21 cellular contexts compared by ENCODE assay signal in the genomic region with DNA sequence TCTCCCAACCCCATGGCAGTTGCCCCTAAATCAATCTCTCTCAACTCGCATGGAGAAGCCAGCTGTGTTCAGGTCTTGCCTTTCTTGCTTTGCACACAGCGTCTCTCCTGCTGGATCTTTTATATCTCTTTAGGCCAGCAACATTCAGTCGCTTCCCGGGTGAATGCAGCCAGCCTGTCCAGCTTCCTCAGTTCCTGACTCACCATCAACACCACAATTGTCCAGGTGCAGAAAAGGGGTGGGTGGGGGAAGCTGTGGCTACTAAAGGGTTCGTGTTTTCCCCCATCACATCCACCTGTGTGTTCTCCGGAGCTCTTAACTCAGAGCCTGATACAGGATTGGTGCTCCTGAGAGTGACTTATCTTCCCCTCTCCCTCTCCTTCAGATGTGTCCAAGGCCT. TPM values are rescaled to one million over a fixed set of nuclear protein-coding genes. Genes with fewer than 3 reads are reported as not detected.
DNase-seq lines count a peak whose midpoint lies in the region; ATAC-seq, FAIRE-seq and TF ChIP-seq lines count a peak whose summit lies in the region.
"Had no signal": no experiment of that assay in that cellular context is flagged by ENCODE, and none has a peak within 500 bp of the region (broad histone marks: within the 10 kb centered on the region; RNA-seq: fewer than 3 reads in every experiment).

No MANE protein-coding gene starts in this region.

- no peaks in the 10 kb centered on the region for H3K79me2 ChIP-seq in GM23338 (replicated peaks; ENCODE audit: insufficient read depth)
- peaks cover 20% of the 10 kb centered on the region for H3K79me2 ChIP-seq in PC-3 (ENCODE audit: low read length)

- H3K9me3 Mint-ChIP-seq in Calu3 (ENCODE audit: low read depth, unreplicated experiment) = no peaks in the 10 kb centered on the region
- no peaks in the 10 kb centered on the region for H3K9me3 Mint-ChIP-seq in GM23338
- H3K9me3 Mint-ChIP-seq in glutamatergic neuron (ENCODE audit: unreplicated experiment) = no peaks in the 10 kb centered on the region
- no peaks in the 10 kb centered on the region for H3K9me3 Mint-ChIP-seq in activated naive CD4-positive, alpha-beta T cell treated with anti-CD3 and anti-CD28 coated beads for 36 hours
- H3K9me3 Mint-ChIP-seq: CD4-positive, alpha-beta T cell; IgD-negative memory B cell had no signal

- no peaks in the 10 kb centered on the region for H4K20me1 ChIP-seq in GM23338 (replicated peaks; ENCODE audit: insufficient read depth)
- no peaks in the 10 kb centered on the region for H4K20me1 ChIP-seq in PC-3 (ENCODE audit: low read length)

- H3K4me1 Mint-ChIP-seq in Calu3 (ENCODE audit: low read depth, unreplicated experiment) = peaks cover 66% of the 10 kb centered on the region
- peaks cover 16% of the 10 kb centered on the region for H3K4me1 Mint-ChIP-seq in GM23338
- no peaks in the 10 kb centered on the region for H3K4me1 Mint-ChIP-seq in glutamatergic neuron (ENCODE audit: low read depth, unreplicated experiment)
- peaks cover 2% of the 10 kb centered on the region for H3K4me1 Mint-ChIP-seq in activated naive CD4-positive, alpha-beta T cell treated with anti-CD3 and anti-CD28 coated beads for 36 hours (ENCODE audit: low read depth)

- H3K27me3 ChIP-seq in GM23338 (ENCODE audit: insufficient read depth) (peaks cover 37% of the 10 kb centered on the region), PC-3 (ENCODE audit: low read length) (no peaks in the 10 kb centered on the region)

- H3K27ac ChIP-seq in GM23338 (ENCODE audit: low read depth) = no peak overlapping the region
- H3K27ac ChIP-seq in PC-3 (ENCODE audit: low read length) = no peak overlapping the region
- H3K27ac ChIP-seq: C4-2B, HL-60 had no signal

- H3K36me3 ChIP-seq in GM23338 (ENCODE audit: insufficient read depth) (no peaks in the 10 kb centered on the region), PC-3 (ENCODE audit: low read depth, low read length) (no peaks in the 10 kb centered on the region)

- CTCF ChIA-PET in Calu3 (lab: Charles Lee) = interaction anchor here (0.7 kb wide), 1 partner anchor 248 kb away, joined by 3 read pairs; no protein-coding TSS in a partner anchor
- CTCF ChIA-PET in PC-3 (lab: Charles Lee) = no interaction called here
- CTCF ChIA-PET in activated naive CD4-positive, alpha-beta T cell treated with anti-CD3 and anti-CD28 coated beads for 36 hours (lab: Charles Lee) = interaction anchor here (0.5 kb wide), 1 partner anchor 236 kb away, joined by 3 read pairs; no protein-coding TSS in a partner anchor

- H3K27ac Mint-ChIP-seq in Calu3 (ENCODE audit: unreplicated experiment) (peak overlapping the region; percentile 51), GM23338 (no peak overlapping the region), glutamatergic neuron (ENCODE audit: unreplicated experiment) (no peak overlapping the region)
- no peak overlapping the region for H3K27ac Mint-ChIP-seq in activated naive CD4-positive, alpha-beta T cell treated with anti-CD3 and anti-CD28 coated beads for 36 hours
- H3K27ac Mint-ChIP-seq: CD4-positive, alpha-beta T cell; IgD-negative memory B cell had no signal

- H3K4me1 ChIP-seq in GM23338 (ENCODE audit: insufficient read depth) = peaks cover 7% of the 10 kb centered on the region
- peaks cover 54% of the 10 kb centered on the region for H3K4me1 ChIP-seq in PC-3 (ENCODE audit: insufficient read depth, low read length)

- no peaks in the 10 kb centered on the region for H3K9me3 ChIP-seq in PC-3 (ENCODE audit: low read length)
- H3K9me3 ChIP-seq: A549, Caco-2 had no signal

- POLR2A ChIA-PET in PC-3 (lab: Charles Lee; ENCODE audit: unreplicated experiment) = interaction anchor here (0.6 kb wide), 1 partner anchor 76 kb away, joined by 6 read pairs; no protein-coding TSS in a partner anchor

- intact Hi-C loops in Calu3 (cut with micrococcal nuclease; ENCODE audit: unreplicated experiment) = loop anchor here (10.0 kb wide), 1 partner anchor 161 kb away; no protein-coding TSS in a partner anchor
- intact Hi-C loops in PC-3 (cut with micrococcal nuclease) = no loop called here
- intact Hi-C loops in activated naive CD4-positive, alpha-beta T cell treated with anti-CD3 and anti-CD28 coated beads for 36 hours (cut with micrococcal nuclease) = no loop called here

- H3K4me2 ChIP-seq in GM23338 = 0 out of 2 replicates have a peak overlapping the region, but pooled peaks have one; percentile 26
- no peak overlapping the region for H3K4me2 ChIP-seq in PC-3 (ENCODE audit: low read length)

- H2AFZ ChIP-seq in GM23338 (peak overlapping the region; percentile 78), PC-3 (ENCODE audit: low read length) (no peak overlapping the region)

- TF ChIP-seq CTCF in Calu3 (IDR thresholded peaks at IDR 0.05; ENCODE audit: unreplicated experiment) (no peak), GM23338 (conservative IDR thresholded peaks at IDR 0.05; ENCODE audit: low read depth in 2 of 2) (no peak), PC-3 (conservative IDR thresholded peaks at IDR 0.05; ENCODE audit: low read depth, low read length) (no peak), glutamatergic neuron (IDR thresholded peaks at IDR 0.05; ENCODE audit: partially characterized antibody, unreplicated experiment) (no peak)

- H3K9ac ChIP-seq in PC-3 (ENCODE audit: low read length) = no peak overlapping the region

- FAIRE-seq in urothelium cell line (lab: Jason Lieb, UNC) = no peak
- FAIRE-seq: A549, H54, HTR-8/SVneo had no signal

- H3F3A ChIP-seq in GM23338 (replicated peaks; ENCODE audit: low read depth) (peaks cover 13% of the 10 kb centered on the region; the same call in 1 of the 2 replicates), PC-3 (ENCODE audit: low read length, unreplicated experiment) (no peaks in the 10 kb centered on the region)

- no peaks in the 10 kb centered on the region for H3K9me2 ChIP-seq in GM23338 (ENCODE audit: insufficient read depth)
- H3K9me2 ChIP-seq in PC-3 (replicated peaks; ENCODE audit: low read length) = no peaks in the 10 kb centered on the region

- H3K4me3 Mint-ChIP-seq in Calu3 (ENCODE audit: low read depth, unreplicated experiment) (no peak overlapping the region), GM23338 (no peak overlapping the region), glutamatergic neuron (ENCODE audit: unreplicated experiment) (no peak overlapping the region)
- H3K4me3 Mint-ChIP-seq in activated naive CD4-positive, alpha-beta T cell treated with anti-CD3 and anti-CD28 coated beads for 36 hours = no peak overlapping the region
- H3K4me3 Mint-ChIP-seq: CD4-positive, alpha-beta T cell; IgD-negative memory B cell had no signal

- ATAC-seq in GM23338 (no peak), PC-3 (no peak)

- no peak for DNase-seq in Calu3
- DNase-seq in GM23338 (ENCODE audit: low spot score) = no peak
- peak; percentile 27 for DNase-seq in PC-3
- peak; percentile 31 for DNase-seq in urothelium cell line (ENCODE audit: low spot score)
- no peak for DNase-seq in glutamatergic neuron
- DNase-seq in activated CD8-positive, alpha-beta memory T cell treated with anti-CD3 and anti-CD28 coated beads, Interleukin-2, amount 50 U/mL, for 4 hours = no peak
- DNase-seq in activated naive CD4-positive, alpha-beta T cell treated with anti-CD3 and anti-CD28 coated beads for 36 hours = no peak
- DNase-seq: AML-193; Caco-2; CD4-positive, alpha-beta T cell; DMS153; DMS79; GF-D8; HCEC 1CT; KBM-7 had no signal

- H3K4me3 ChIP-seq in GM23338 (no peak overlapping the region), PC-3 (ENCODE audit: low read length) (no peak overlapping the region)
- H3K4me3 ChIP-seq: A549 had no signal

- H3K27me3 Mint-ChIP-seq in Calu3 (ENCODE audit: unreplicated experiment) (no peaks in the 10 kb centered on the region), GM23338 (ENCODE audit: insufficient read depth, low read depth, poor library complexity) (peaks cover 30% of the 10 kb centered on the region), glutamatergic neuron (ENCODE audit: unreplicated experiment) (peaks cover 17% of the 10 kb centered on the region)
- H3K27me3 Mint-ChIP-seq in activated naive CD4-positive, alpha-beta T cell treated with anti-CD3 and anti-CD28 coated beads for 36 hours (ENCODE audit: low read depth) = peaks cover 36% of the 10 kb centered on the region

- BruUV-seq in Calu3 (replicated peaks; lab: Mats Ljungman, UMichigan) (no TSS peak), PC-3 (replicated peaks; lab: Mats Ljungman, UMichigan) (no TSS peak)

- H3K36me3 Mint-ChIP-seq in Calu3 (ENCODE audit: insufficient read depth, unreplicated experiment) (peaks cover 16% of the 10 kb centered on the region), GM23338 (ENCODE audit: low read depth) (no peaks in the 10 kb centered on the region), glutamatergic neuron (ENCODE audit: unreplicated experiment) (no peaks in the 10 kb centered on the region)
- H3K36me3 Mint-ChIP-seq in activated naive CD4-positive, alpha-beta T cell treated with anti-CD3 and anti-CD28 coated beads for 36 hours (ENCODE audit: low read depth) = no peaks in the 10 kb centered on the region

TF ChIP-seq in GM23338, 12 proteins besides CTCF, POLR2A, EP300 and RAD21 (continues in another document):
- TF ChIP-seq ZNF114 (CRISPR knock-in tag; IDR thresholded peaks at IDR 0.05) = no peak
- TF ChIP-seq, protein P1, sequence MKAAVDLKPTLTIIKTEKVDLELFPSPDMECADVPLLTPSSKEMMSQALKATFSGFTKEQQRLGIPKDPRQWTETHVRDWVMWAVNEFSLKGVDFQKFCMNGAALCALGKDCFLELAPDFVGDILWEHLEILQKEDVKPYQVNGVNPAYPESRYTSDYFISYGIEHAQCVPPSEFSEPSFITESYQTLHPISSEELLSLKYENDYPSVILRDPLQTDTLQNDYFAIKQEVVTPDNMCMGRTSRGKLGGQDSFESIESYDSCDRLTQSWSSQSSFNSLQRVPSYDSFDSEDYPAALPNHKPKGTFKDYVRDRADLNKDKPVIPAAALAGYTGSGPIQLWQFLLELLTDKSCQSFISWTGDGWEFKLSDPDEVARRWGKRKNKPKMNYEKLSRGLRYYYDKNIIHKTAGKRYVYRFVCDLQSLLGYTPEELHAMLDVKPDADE (IDR thresholded peaks at IDR 0.05) = no peak
- TF ChIP-seq JUNB (IDR thresholded peaks at IDR 0.05; ENCODE audit: unreplicated experiment) = no peak
- no peak for TF ChIP-seq EZH2 (IDR thresholded peaks at IDR 0.05; ENCODE audit: low read depth, unreplicated experiment)
- no peak for TF ChIP-seq NANOG (IDR thresholded peaks at IDR 0.05; ENCODE audit: borderline replicate concordance)
- no peak for TF ChIP-seq CREB1 (CRISPR knock-in tag; IDR thresholded peaks at IDR 0.05; ENCODE audit: low read depth)

RNA-seq across cellular contexts. Expression of gene KIAA1549L, which starts 2.3 kb away (rescaled TPM):
- total RNA-seq in Calu3 (2022) = 14.0 and 18.8 TPM in 2 replicates
- 4.0 and 4.9 TPM in 2 replicates for total RNA-seq in GM23338 (2014; rRNA removed; shearing (Covaris generic))
- polyA plus RNA-seq in GM23338 (2016; fragmentation: Nextera tagmentation; extraction: Ambion mirVana) = 0.57 and 0.61 TPM in 2 replicates
- 11.4 and 15.8 TPM in 2 replicates for total RNA-seq in PC-3 (2014; rRNA removed)
- total RNA-seq in glutamatergic neuron (ENCODE audit: unreplicated experiment) = 3.5 TPM
- not detected for total RNA-seq in activated naive CD4-positive, alpha-beta T cell treated with anti-CD3 and anti-CD28 coated beads for 36 hours
- total RNA-seq: CD4-positive, alpha-beta T cell had no signal
- polyA plus RNA-seq: IgD-negative memory B cell had no signal

Comparison
In these comparisons a context has a peak if more than half of its experiments do, and no peak if none do; other contexts are left out.
1. DNase-seq: peak in PC-3 (single experiment) and urothelium cell line (single experiment); none in Calu3 (single experiment), GM23338 (single experiment), glutamatergic neuron (single experiment), activated CD8-positive, alpha-beta memory T cell treated with anti-CD3 and anti-CD28 coated beads, Interleukin-2, amount 50 U/mL, for 4 hours (single experiment) and activated naive CD4-positive, alpha-beta T cell treated with anti-CD3 and anti-CD28 coated beads for 36 hours (single experiment).